In the genomic region with DNA sequence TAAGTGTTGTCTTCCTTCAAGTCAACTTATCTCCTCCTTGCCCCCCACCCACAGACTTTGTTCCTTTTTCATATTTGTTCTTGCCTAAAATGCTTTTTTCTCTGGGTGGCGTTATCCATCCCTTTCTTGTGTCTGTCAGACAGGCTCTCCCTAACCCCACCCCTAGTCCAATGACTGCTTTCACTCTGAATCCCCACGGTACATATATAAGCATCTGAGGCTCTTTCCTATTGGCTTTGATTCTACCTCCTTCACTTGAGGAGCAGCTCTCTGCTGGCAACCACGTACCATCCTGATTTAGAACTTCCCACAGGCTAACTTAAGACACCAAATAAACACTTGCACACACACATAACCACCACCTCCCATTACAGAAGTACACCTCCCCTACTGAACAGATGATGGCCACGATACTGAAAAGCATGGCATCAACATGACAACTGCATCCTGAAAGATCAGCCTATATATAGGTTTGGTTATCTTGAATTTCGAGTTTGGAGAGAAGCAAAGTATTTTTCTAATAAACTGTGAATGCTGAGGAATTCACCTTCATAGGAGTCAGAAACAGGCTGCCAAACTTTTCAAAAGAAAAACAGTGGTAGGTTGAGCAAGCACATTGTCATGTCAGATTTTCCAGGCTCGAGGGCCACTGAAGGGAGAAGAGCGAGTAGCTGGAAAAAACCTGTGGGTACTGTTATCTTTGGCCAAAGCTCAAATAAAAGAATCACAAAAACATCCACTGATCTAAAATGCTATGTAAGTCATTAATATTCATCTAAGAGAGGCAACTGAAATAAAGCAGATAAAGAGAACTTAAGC, we compare ENCODE assay signal across 10 cellular contexts. TPM values are rescaled to one million over a fixed set of nuclear protein-coding genes. Genes with fewer than 3 reads are reported as not detected.
DNase-seq lines count a peak whose midpoint lies in the region; ATAC-seq and TF ChIP-seq lines count a peak whose summit lies in the region.
"Had no signal": no experiment of that assay in that cellular context is flagged by ENCODE, and none has a peak within 500 bp of the region (broad histone marks: within the 10 kb centered on the region; RNA-seq: fewer than 3 reads in every experiment).

No MANE protein-coding gene starts in this region.

- H3K4me3 Mint-ChIP-seq in CD4-positive, alpha-beta T cell, result peak overlapping the region; percentile 1
- H3K4me3 Mint-ChIP-seq in naive thymus-derived CD4-positive, alpha-beta T cell, result peak overlapping the region in 8 of 10 donors; percentile 4 to 52 (median 14)
- H3K4me3 Mint-ChIP-seq in Caco-2 (ENCODE audit: unreplicated experiment), result no peak overlapping the region

- H3K36me3 ChIP-seq in brain microvascular endothelial cell (replicated peaks) (peaks cover under 1% of the 10 kb centered on the region), Caco-2 (ENCODE audit: control insufficient read depth, insufficient read depth, low read length) (no peaks in the 10 kb centered on the region)
- H3K36me3 ChIP-seq in naive thymus-derived CD4-positive, alpha-beta T cell (ENCODE audit: control insufficient read depth in 2 of 3, insufficient read depth in 3 of 3, low read length in 3 of 3), result no peaks in the 10 kb centered on the region

- intact Hi-C loops in CD4-positive, alpha-beta T cell (cut with DNase I, micrococcal nuclease), result no loop called here
- intact Hi-C loops in naive thymus-derived CD4-positive, alpha-beta T cell (cut with micrococcal nuclease), result loop anchor here (2.0 kb wide), 2 partner anchors 15 to 25 kb away; a partner anchor contains a TSS
- intact Hi-C loops in Caco-2 (cut with micrococcal nuclease; ENCODE audit: unreplicated experiment), result no loop called here

- CTCF ChIA-PET in CD4-positive, alpha-beta T cell (lab: Charles Lee), result interaction anchor here (1.2 kb wide), 1 partner anchor 26 kb away, joined by 3 read pairs; no protein-coding TSS in a partner anchor
- CTCF ChIA-PET in naive thymus-derived CD4-positive, alpha-beta T cell (lab: Charles Lee), result no interaction called here
- CTCF ChIA-PET in Caco-2 (lab: Charles Lee), result no interaction called here

- H3K4me3 ChIP-seq in brain microvascular endothelial cell (ENCODE audit: low read depth, low read length) (no peak overlapping the region), Caco-2 (ENCODE audit: low read depth, low read length) (no peak overlapping the region)
- no peak overlapping the region for H3K4me3 ChIP-seq in naive thymus-derived CD4-positive, alpha-beta T cell (ENCODE audit: low read length)
- H3K4me3 ChIP-seq: PC-9 had no signal

- POLR2A ChIA-PET in CD4-positive, alpha-beta T cell (lab: Charles Lee), result interaction anchor here (1.3 kb wide), 1 partner anchor 24 kb away, joined by 4 read pairs; a partner anchor contains a TSS
- POLR2A ChIA-PET in naive thymus-derived CD4-positive, alpha-beta T cell (lab: Charles Lee), result interaction anchor here (0.8 kb wide), 1 partner anchor 25 kb away, joined by 3 read pairs; a partner anchor contains a TSS
- POLR2A ChIA-PET in Caco-2 (lab: Charles Lee), result interaction anchor here (1.2 kb wide), 1 partner anchor 59 kb away, joined by 4 read pairs; a partner anchor contains a TSS

- in situ Hi-C loops in brain microvascular endothelial cell (cut with HindIII; ENCODE audit: low pct_ligation_motif_present, low sequenced_read_pairs), result no loop called here

- DNase-seq in CD4-positive, alpha-beta T cell, result no peak
- DNase-seq in NCI-H226 (peak; percentile 26), brain microvascular endothelial cell (peak; percentile 56), NCI-H748 treated with DMSO at 0.1 percent for 48 hours (lab: John Stamatoyannopoulos, UW) (no peak), NCI-H524 (lab: John Stamatoyannopoulos, UW) (no peak), Caco-2 (no peak)
- DNase-seq in naive thymus-derived CD4-positive, alpha-beta T cell, result no peak
- DNase-seq: DMS 273 treated with DMSO at 0.1 percent for 48 hours, PC-9 had no signal

- H3K27ac ChIP-seq in CD4-positive, alpha-beta T cell (ENCODE audit: low read depth, low read length), result no peak overlapping the region
- peak overlapping the region; percentile 79 for H3K27ac ChIP-seq in brain microvascular endothelial cell
- H3K27ac ChIP-seq in naive thymus-derived CD4-positive, alpha-beta T cell (ENCODE audit: low read depth, low read length), result no peak overlapping the region
- H3K27ac ChIP-seq: PC-9 had no signal

- no peaks in the 10 kb centered on the region for H3K9me3 ChIP-seq in CD4-positive, alpha-beta T cell (ENCODE audit: control insufficient read depth, low read length)
- no peaks in the 10 kb centered on the region for H3K9me3 ChIP-seq in naive thymus-derived CD4-positive, alpha-beta T cell (ENCODE audit: control insufficient read depth in 2 of 3, low read length in 3 of 3)
- H3K9me3 ChIP-seq in Caco-2, result no peaks in the 10 kb centered on the region

- no peaks in the 10 kb centered on the region for H3K27me3 ChIP-seq in CD4-positive, alpha-beta T cell (ENCODE audit: control insufficient read depth, insufficient read depth, low read length)
- H3K27me3 ChIP-seq in brain microvascular endothelial cell (replicated peaks) (no peaks in the 10 kb centered on the region), Caco-2 (replicated peaks; ENCODE audit: control insufficient read depth, insufficient read depth, low read length) (no peaks in the 10 kb centered on the region)
- no peaks in the 10 kb centered on the region for H3K27me3 ChIP-seq in naive thymus-derived CD4-positive, alpha-beta T cell (ENCODE audit: control insufficient read depth in 2 of 2, insufficient read depth in 2 of 2, low read length in 2 of 2)

- H3K4me1 Mint-ChIP-seq in CD4-positive, alpha-beta T cell (ENCODE audit: low read depth), result peaks cover 86% of the 10 kb centered on the region
- peaks cover 52 to 86% (median 74%) of the 10 kb centered on the region in 7 donors for H3K4me1 Mint-ChIP-seq in naive thymus-derived CD4-positive, alpha-beta T cell
- H3K4me1 Mint-ChIP-seq in Caco-2 (ENCODE audit: low read depth, unreplicated experiment), result peaks cover 12% of the 10 kb centered on the region

- H3K4me1 ChIP-seq in naive thymus-derived CD4-positive, alpha-beta T cell (ENCODE audit: control insufficient read depth in 2 of 2, insufficient read depth in 2 of 2, low read length in 2 of 2), result peaks cover 39 to 45% of the 10 kb centered on the region in 2 donors
- H3K4me1 ChIP-seq in Caco-2, result peaks cover 9% of the 10 kb centered on the region; the same call in 1 of the 2 replicates

- H3K27ac Mint-ChIP-seq in CD4-positive, alpha-beta T cell, result peak overlapping the region; percentile 31
- peak overlapping the region; percentile 17 to 80 (median 41) for H3K27ac Mint-ChIP-seq in naive thymus-derived CD4-positive, alpha-beta T cell
- H3K27ac Mint-ChIP-seq in Caco-2 (ENCODE audit: unreplicated experiment), result no peak overlapping the region

- ATAC-seq in CD4-positive, alpha-beta T cell (ENCODE audit: poor library complexity), result no peak
- ATAC-seq in naive thymus-derived CD4-positive, alpha-beta T cell, result peak; percentile 10
- no peak for ATAC-seq in HG03571 (IDR thresholded peaks at IDR 0.05; ENCODE audit: unreplicated experiment)

- no TSS peak for BruUV-seq in Caco-2 (replicated peaks; lab: Mats Ljungman, UMichigan)

- no peaks in the 10 kb centered on the region for H3K9me3 Mint-ChIP-seq in CD4-positive, alpha-beta T cell
- H3K9me3 Mint-ChIP-seq in naive thymus-derived CD4-positive, alpha-beta T cell, result peaks cover 0 to 3% (median 0%) of the 10 kb centered on the region in 11 donors
- H3K9me3 Mint-ChIP-seq in Caco-2 (ENCODE audit: unreplicated experiment), result no peaks in the 10 kb centered on the region

- H3K36me3 Mint-ChIP-seq in CD4-positive, alpha-beta T cell (ENCODE audit: low read depth), result peaks cover 48% of the 10 kb centered on the region
- peaks cover 5 to 46% (median 29%) of the 10 kb centered on the region in 5 donors for H3K36me3 Mint-ChIP-seq in naive thymus-derived CD4-positive, alpha-beta T cell
- H3K36me3 Mint-ChIP-seq in Caco-2 (ENCODE audit: insufficient read depth, unreplicated experiment), result no peaks in the 10 kb centered on the region

- TF ChIP-seq CTCF in CD4-positive, alpha-beta T cell (IDR thresholded peaks at IDR 0.05), result no peak
- TF ChIP-seq CTCF in brain microvascular endothelial cell (IDR thresholded peaks at IDR 0.05; ENCODE audit: low read depth, low read length, missing control alignments) (no peak), Caco-2 (IDR thresholded peaks at IDR 0.05; ENCODE audit: insufficient read depth in 1 of 2, low read depth in 1 of 2, low read length in 1 of 2, severe bottlenecking in 1 of 2, unreplicated experiment in 1 of 2) (no peak)

- no peaks in the 10 kb centered on the region for H3K27me3 Mint-ChIP-seq in CD4-positive, alpha-beta T cell
- no peaks in the 10 kb centered on the region for H3K27me3 Mint-ChIP-seq in naive thymus-derived CD4-positive, alpha-beta T cell
- H3K27me3 Mint-ChIP-seq in Caco-2 (ENCODE audit: insufficient read depth, unreplicated experiment), result no peaks in the 10 kb centered on the region

RNA-seq across cellular contexts. Expression of a gene that starts 24.3 kb away (rescaled TPM):
- 100 to 1,000 TPM; 315 to 319 TPM for total RNA-seq in CD4-positive, alpha-beta T cell
- total RNA-seq in naive thymus-derived CD4-positive, alpha-beta T cell, result 100 to 1,000 TPM; 133 to 275 (median 231) TPM
- polyA plus RNA-seq in naive thymus-derived CD4-positive, alpha-beta T cell, result 100 to 1,000 TPM; 159 to 189 TPM
- total RNA-seq in Caco-2 (2022), result 72.1 and 73.7 TPM in 2 replicates

RNA-seq across cellular contexts. Expression of a gene that starts 59.1 kb away (rescaled TPM):
- under 1 TPM; 0.14 to 0.16 TPM for total RNA-seq in CD4-positive, alpha-beta T cell
- total RNA-seq in naive thymus-derived CD4-positive, alpha-beta T cell, result 1 to 10 TPM in 2 of 5 experiments, under 1 TPM in 1, not detected in 2; 0.32 to 3.8 (median 1.1) TPM
- polyA plus RNA-seq in naive thymus-derived CD4-positive, alpha-beta T cell, result under 1 TPM; 0.25 to 0.81 TPM
- 143 and 173 TPM in 2 replicates for total RNA-seq in Caco-2 (2022)

Comparison
In these comparisons a context has a peak if more than half of its experiments do, and no peak if none do; other contexts are left out.
1. DNase-seq: peak in NCI-H226 (single experiment) and brain microvascular endothelial cell (single experiment); none in CD4-positive, alpha-beta T cell (0 of 10), naive thymus-derived CD4-positive, alpha-beta T cell (0 of 9), NCI-H748 treated with DMSO at 0.1 percent for 48 hours (single experiment), NCI-H524 (0 of 2) and Caco-2 (0 of 2).
2. RNA of a gene that starts 59.1 kb away (total RNA-seq): 143 to 173 TPM in Caco-2; 0.32 to 3.8 TPM in naive thymus-derived CD4-positive, alpha-beta T cell and 0.14 to 0.16 TPM in CD4-positive, alpha-beta T cell; every median in the first group is over 10 times any median in the second.
3. intact Hi-C loops: an anchor here in naive thymus-derived CD4-positive, alpha-beta T cell (2.0 kb wide); none called in CD4-positive, alpha-beta T cell and Caco-2.